Comparison of ENCODE assay signal across 19 cellular contexts in the genomic region with DNA sequence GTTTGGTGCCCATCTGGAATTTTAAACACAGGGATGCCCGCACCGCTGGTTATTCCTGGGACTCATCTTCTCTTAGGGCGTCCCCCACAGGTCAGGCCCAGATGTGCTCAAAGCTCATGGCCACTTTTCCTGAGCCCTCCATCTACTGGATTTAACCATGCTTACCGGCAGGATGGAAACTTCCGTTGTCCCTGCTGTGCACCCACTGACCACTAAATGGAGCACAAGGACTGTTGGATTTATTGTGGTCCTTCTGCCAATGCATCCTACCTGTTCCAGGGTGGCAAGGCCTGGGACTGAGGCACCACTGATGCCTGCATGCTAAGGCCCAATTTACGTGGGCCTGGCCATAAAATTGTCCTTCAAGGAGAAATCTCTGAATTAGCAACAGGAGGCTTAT. TPM values are rescaled to one million over a fixed set of nuclear protein-coding genes. Genes with fewer than 3 reads are reported as not detected.
"Had no signal": no experiment of that assay in that cellular context is flagged by ENCODE, and none has a peak within 500 bp of the region (broad histone marks: within the 10 kb centered on the region; RNA-seq: fewer than 3 reads in every experiment).

No MANE protein-coding gene starts in this region.

RNA-seq across cellular contexts. Expression of gene UGT2B11, which starts 8.7 kb away (rescaled TPM):
- total RNA-seq: naive thymus-derived CD4-positive, alpha-beta T cell; natural killer cell; omental fat pad; osteocyte; pancreas; posterior vena cava; prostate gland; pulmonary artery endothelial cell; right atrium auricular region; sciatic nerve; smooth muscle cell; spleen; upper lobe of left lung; ureter had no signal
- polyA plus RNA-seq: naive thymus-derived CD4-positive, alpha-beta T cell; pancreas; smooth muscle cell; spleen had no signal

RNA-seq across cellular contexts. Expression of gene UGT2B28, which starts 57.0 kb away (rescaled TPM):
- total RNA-seq: naive thymus-derived CD4-positive, alpha-beta T cell; natural killer cell; omental fat pad; osteocyte; posterior vena cava; prostate gland; pulmonary artery endothelial cell; right atrium auricular region; sciatic nerve; smooth muscle cell; spleen; testis; transverse colon; upper lobe of left lung; ureter; uterus had no signal
- polyA plus RNA-seq: naive thymus-derived CD4-positive, alpha-beta T cell; neural cell; pancreas; smooth muscle cell; spleen; thymus had no signal
